Comparison of ENCODE assay signal across 9 cellular contexts in the genomic region with DNA sequence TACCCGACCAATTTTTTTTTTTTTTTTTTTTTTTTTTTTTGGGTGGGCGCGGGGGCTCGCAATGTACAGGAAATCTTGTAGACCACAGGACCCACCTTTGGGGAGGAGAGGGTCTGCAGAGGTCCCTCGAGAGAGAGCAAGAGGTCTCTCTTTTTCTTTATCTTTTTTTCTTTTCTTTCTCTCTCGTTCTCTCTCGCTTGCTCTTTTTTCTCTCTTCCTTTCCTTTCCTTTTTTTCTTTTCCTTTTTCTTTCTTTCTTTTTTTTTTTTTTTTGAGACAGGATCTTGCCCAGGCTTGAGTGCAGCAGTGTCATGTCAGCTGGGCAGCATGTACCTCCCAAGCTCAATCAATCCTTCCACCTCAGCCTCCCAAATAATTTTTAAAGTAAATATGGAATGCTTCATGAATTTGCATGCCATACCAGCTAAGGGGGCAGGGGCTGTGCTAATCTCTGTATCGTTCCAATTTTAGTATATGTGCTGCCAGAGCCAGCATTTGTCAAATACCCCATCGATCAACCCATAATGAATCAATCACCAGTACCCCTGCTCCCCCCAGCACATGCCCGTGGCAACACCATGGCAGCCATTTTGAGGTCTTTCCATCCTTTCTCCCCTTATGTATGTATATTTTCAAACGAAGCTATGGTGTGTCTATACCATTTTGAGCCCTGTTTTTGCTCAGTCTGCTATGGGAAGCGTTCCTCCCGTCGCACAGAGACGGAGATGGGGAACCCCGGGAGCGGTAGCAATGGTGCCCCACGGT. TPM values are rescaled to one million over a fixed set of nuclear protein-coding genes. Genes with fewer than 3 reads are reported as not detected.
DNase-seq lines count a peak whose midpoint lies in the region; ATAC-seq and TF ChIP-seq lines count a peak whose summit lies in the region.
"Had no signal": no experiment of that assay in that cellular context is flagged by ENCODE, and none has a peak within 500 bp of the region (broad histone marks: within the 10 kb centered on the region; RNA-seq: fewer than 3 reads in every experiment).

No MANE protein-coding gene starts in this region.

- no peak for DNase-seq in CD4-positive, alpha-beta memory T cell
- DNase-seq in coronary artery (ENCODE audit: low spot score) (no peak), neural progenitor cell (ENCODE audit: low spot score) (no peak), nephron progenitor cell (no peak), PC-3 (no peak), HPDE6-E6E7 (ENCODE audit: extremely low spot score) (no peak)
- no peak for DNase-seq in activated CD4-positive, CD25-positive, alpha-beta regulatory T cell treated with anti-CD3 and anti-CD28 coated beads, Interleukin-2, amount 50 U/mL, for 72 hours
- DNase-seq: NCI-H446 treated with DMSO at 0.1 percent for 48 hours had no signal

- H3K36me3 ChIP-seq in CD4-positive, alpha-beta memory T cell (ENCODE audit: insufficient read depth, low read length) = no peaks in the 10 kb centered on the region
- H3K36me3 ChIP-seq in KMS-11 (ENCODE audit: insufficient read depth) (no peaks in the 10 kb centered on the region), neural progenitor cell (no peaks in the 10 kb centered on the region), PC-3 (ENCODE audit: low read depth, low read length) (no peaks in the 10 kb centered on the region)

- peaks cover 7% of the 10 kb centered on the region for H3K4me1 ChIP-seq in CD4-positive, alpha-beta memory T cell (ENCODE audit: insufficient read depth, low read length)
- no peaks in the 10 kb centered on the region for H3K4me1 ChIP-seq in KMS-11 (ENCODE audit: low read depth, poor library complexity, severe bottlenecking)
- H3K4me1 ChIP-seq in neural progenitor cell = peaks cover 3% of the 10 kb centered on the region
- peaks cover 6% of the 10 kb centered on the region; the same call in 1 of the 2 replicates for H3K4me1 ChIP-seq in PC-3 (ENCODE audit: insufficient read depth, low read length)

- H2AFZ ChIP-seq in KMS-11 (ENCODE audit: low read depth) (peak overlapping the region; percentile 72), neural progenitor cell (replicated peaks) (no peak overlapping the region), PC-3 (ENCODE audit: low read length) (no peak overlapping the region)

- H3K27ac Mint-ChIP-seq in CD4-positive, alpha-beta memory T cell = peak overlapping the region in 2 of 7 donors; percentile 10 to 62
- H3K27ac Mint-ChIP-seq in neural progenitor cell (no peak overlapping the region), nephron progenitor cell (no peak overlapping the region)

- no peak overlapping the region for H3K27ac ChIP-seq in CD4-positive, alpha-beta memory T cell (ENCODE audit: low read depth, low read length)
- H3K27ac ChIP-seq in KMS-11 = no peak overlapping the region
- no peak overlapping the region for H3K27ac ChIP-seq in coronary artery
- no peak overlapping the region for H3K27ac ChIP-seq in neural progenitor cell
- H3K27ac ChIP-seq in PC-3 (ENCODE audit: low read length) = no peak overlapping the region

- H4K20me1 ChIP-seq in KMS-11 (ENCODE audit: insufficient read depth) = no peaks in the 10 kb centered on the region
- no peaks in the 10 kb centered on the region for H4K20me1 ChIP-seq in neural progenitor cell (ENCODE audit: low read depth)
- H4K20me1 ChIP-seq in PC-3 (ENCODE audit: low read length) = no peaks in the 10 kb centered on the region

- TF ChIP-seq CTCF in KMS-11 (conservative IDR thresholded peaks at IDR 0.05; ENCODE audit: low read depth, low read length) (no peak), coronary artery (IDR thresholded peaks at IDR 0.05) (no peak), neural progenitor cell (IDR thresholded peaks at IDR 0.05) (no peak), nephron progenitor cell (IDR thresholded peaks at IDR 0.05) (no peak), PC-3 (conservative IDR thresholded peaks at IDR 0.05; ENCODE audit: low read depth, low read length) (no peak)

- CTCF ChIA-PET in CD4-positive, alpha-beta memory T cell (lab: Charles Lee; ENCODE audit: partially characterized antibody) = no interaction called here
- CTCF ChIA-PET in PC-3 (lab: Charles Lee) = no interaction called here

- intact Hi-C loops in CD4-positive, alpha-beta memory T cell (cut with micrococcal nuclease) = no loop called here
- intact Hi-C loops in PC-3 (cut with micrococcal nuclease) = no loop called here

- H3K27me3 Mint-ChIP-seq in CD4-positive, alpha-beta memory T cell = peaks cover 20 to 27% of the 10 kb centered on the region in 2 donors
- H3K27me3 Mint-ChIP-seq in neural progenitor cell (ENCODE audit: insufficient read depth, low read depth) (peaks cover 11% of the 10 kb centered on the region), nephron progenitor cell (ENCODE audit: low read depth, poor library complexity) (peaks cover 36% of the 10 kb centered on the region)

- BruUV-seq in PC-3 (replicated peaks; lab: Mats Ljungman, UMichigan) = no TSS peak

- H3K4me1 Mint-ChIP-seq in CD4-positive, alpha-beta memory T cell = peaks cover 13 to 31% (median 28%) of the 10 kb centered on the region in 4 donors
- H3K4me1 Mint-ChIP-seq in neural progenitor cell = peaks cover 20% of the 10 kb centered on the region
- peaks cover 55% of the 10 kb centered on the region for H3K4me1 Mint-ChIP-seq in nephron progenitor cell

- H3K9ac ChIP-seq in KMS-11 = peak overlapping the region; percentile 37; the same call in 1 of the 2 replicates
- no peak overlapping the region for H3K9ac ChIP-seq in neural progenitor cell
- no peak overlapping the region for H3K9ac ChIP-seq in PC-3 (ENCODE audit: low read length)

- H3K9me3 ChIP-seq in CD4-positive, alpha-beta memory T cell (ENCODE audit: control insufficient read depth in 1 of 2, low read length in 2 of 2) = no peaks in the 10 kb centered on the region
- no peaks in the 10 kb centered on the region for H3K9me3 ChIP-seq in neural progenitor cell (ENCODE audit: low read depth)
- no peaks in the 10 kb centered on the region for H3K9me3 ChIP-seq in PC-3 (ENCODE audit: low read length)

- no peaks in the 10 kb centered on the region for H3K9me3 Mint-ChIP-seq in CD4-positive, alpha-beta memory T cell
- H3K9me3 Mint-ChIP-seq in neural progenitor cell (no peaks in the 10 kb centered on the region), nephron progenitor cell (peaks cover 3% of the 10 kb centered on the region)

- no peaks in the 10 kb centered on the region for H3K9me2 ChIP-seq in PC-3 (replicated peaks; ENCODE audit: low read length)

- H3F3A ChIP-seq in neural progenitor cell (ENCODE audit: low read depth) = no peaks in the 10 kb centered on the region
- no peaks in the 10 kb centered on the region for H3F3A ChIP-seq in PC-3 (ENCODE audit: low read length, unreplicated experiment)

- H3K27me3 ChIP-seq in CD4-positive, alpha-beta memory T cell (ENCODE audit: insufficient read depth, low read length) = no peaks in the 10 kb centered on the region
- H3K27me3 ChIP-seq in KMS-11 (ENCODE audit: insufficient read depth, low read depth) (no peaks in the 10 kb centered on the region), neural progenitor cell (no peaks in the 10 kb centered on the region), PC-3 (ENCODE audit: low read length) (no peaks in the 10 kb centered on the region)

- no peaks in the 10 kb centered on the region for H3K36me3 Mint-ChIP-seq in CD4-positive, alpha-beta memory T cell
- H3K36me3 Mint-ChIP-seq in neural progenitor cell (no peaks in the 10 kb centered on the region), nephron progenitor cell (ENCODE audit: low read depth) (no peaks in the 10 kb centered on the region)

- H3K79me2 ChIP-seq in KMS-11 (ENCODE audit: insufficient read depth, low read depth) (no peaks in the 10 kb centered on the region), neural progenitor cell (ENCODE audit: low read depth) (no peaks in the 10 kb centered on the region), PC-3 (ENCODE audit: low read length) (no peaks in the 10 kb centered on the region)

- peak overlapping the region; percentile 48 for H3K4me2 ChIP-seq in KMS-11
- no peak overlapping the region for H3K4me2 ChIP-seq in neural progenitor cell
- no peak overlapping the region for H3K4me2 ChIP-seq in PC-3 (ENCODE audit: low read length)

- POLR2A ChIA-PET in CD4-positive, alpha-beta memory T cell (lab: Charles Lee; ENCODE audit: partially characterized antibody) = no interaction called here
- POLR2A ChIA-PET in PC-3 (lab: Charles Lee; ENCODE audit: unreplicated experiment) = no interaction called here

- H3K4me3 ChIP-seq in CD4-positive, alpha-beta memory T cell (ENCODE audit: low read length in 2 of 2) = peak overlapping the region; percentile 6 to 34
- H3K4me3 ChIP-seq in KMS-11 (IDR thresholded peaks at IDR 0.05; ENCODE audit: insufficient read depth, low read depth, low read length) = no peak overlapping the region
- peak overlapping the region; percentile 76 for H3K4me3 ChIP-seq in coronary artery
- peak overlapping the region; percentile 24 for H3K4me3 ChIP-seq in neural progenitor cell
- H3K4me3 ChIP-seq in PC-3 (ENCODE audit: low read length) = no peak overlapping the region

- H3K4me3 Mint-ChIP-seq in CD4-positive, alpha-beta memory T cell = peak overlapping the region; percentile 55 to 82 (median 76)
- H3K4me3 Mint-ChIP-seq in neural progenitor cell (no peak overlapping the region), nephron progenitor cell (no peak overlapping the region)

- no peak for ATAC-seq in PC-3

RNA-seq across cellular contexts. Expression of a gene that starts 9.3 kb away (rescaled TPM):
- under 1 TPM; 0.11 to 0.17 TPM for total RNA-seq in CD4-positive, alpha-beta memory T cell
- under 1 TPM; 0.32 to 0.50 TPM for polyA plus RNA-seq in CD4-positive, alpha-beta memory T cell
- 17.3 and 23.7 TPM in 2 replicates for total RNA-seq in neural progenitor cell (ENCODE audit: low replicate concordance)
- 0.35 and 0.40 TPM in 2 replicates for total RNA-seq in PC-3 (2014; rRNA removed)

Comparison
In these comparisons a context has a peak if more than half of its experiments do, and no peak if none do; other contexts are left out.
1. H3K4me3 ChIP-seq: peak in CD4-positive, alpha-beta memory T cell (2 of 2), coronary artery (single experiment) and neural progenitor cell (single experiment); none in KMS-11 (single experiment) and PC-3 (single experiment).
2. H3K4me3 Mint-ChIP-seq: peak in CD4-positive, alpha-beta memory T cell (8 of 8); none in neural progenitor cell (single experiment) and nephron progenitor cell (single experiment).
3. RNA of a gene that starts 9.3 kb away (total RNA-seq): 17.3 to 23.7 TPM in neural progenitor cell; 0.35 to 0.40 TPM in PC-3 and 0.11 to 0.17 TPM in CD4-positive, alpha-beta memory T cell; every median in the first group is over 10 times any median in the second.